In the genomic region with DNA sequence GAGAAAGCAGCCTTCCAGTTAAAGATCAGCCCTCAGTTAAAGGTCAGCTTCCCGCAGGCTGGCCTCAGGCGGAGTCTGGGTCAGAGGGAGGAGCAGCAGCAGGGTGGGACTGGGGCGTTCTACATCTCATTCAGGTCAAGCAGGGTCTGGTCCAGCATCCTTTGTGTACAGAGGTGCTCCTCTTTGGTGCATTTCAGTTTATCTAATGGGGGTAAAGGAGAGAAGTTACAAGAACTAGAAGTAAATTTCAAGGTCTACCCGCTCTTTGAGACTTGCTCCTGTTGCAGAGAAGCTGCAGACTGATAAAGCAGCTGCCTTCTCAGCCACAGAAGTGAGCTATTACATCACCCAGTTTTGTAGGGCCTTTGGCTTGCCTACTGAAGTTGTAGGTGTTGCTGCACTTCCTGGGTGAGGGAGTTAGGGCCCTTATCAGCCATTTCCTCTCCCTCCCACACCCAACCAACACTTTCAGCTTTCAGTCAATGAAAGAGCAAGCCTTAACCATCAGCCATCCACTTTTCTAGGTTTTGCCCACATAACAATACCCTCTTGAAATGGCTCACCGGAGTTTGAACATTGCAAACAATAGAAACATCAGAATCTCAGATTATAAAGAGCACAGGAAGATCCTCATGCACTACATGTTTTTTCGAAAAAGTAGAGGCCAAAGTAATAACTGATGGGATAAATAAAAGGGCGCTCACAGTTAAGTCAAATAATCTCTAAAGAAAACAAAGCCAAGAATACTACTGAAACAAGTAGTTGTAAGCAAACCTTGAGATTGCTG, we compare ENCODE assay signal across 1 cellular context.
TF ChIP-seq lines count a peak whose summit lies in the region.

No MANE protein-coding gene starts in this region.

TF ChIP-seq in K562, 482 proteins besides CTCF, POLR2A, EP300 and RAD21 (continued from another document and continues in another):
- TF ChIP-seq MIER1 (IDR thresholded peaks at IDR 0.05; ENCODE audit: low read depth) (no peak), ZNF584 (CRISPR knock-in tag; IDR thresholded peaks at IDR 0.05; ENCODE audit: low read depth) (peak; percentile 82; the same call in 1 of the 2 replicates), COPS2 (conservative IDR thresholded peaks at IDR 0.05) (no peak), SP1 (CRISPR knock-in tag; IDR thresholded peaks at IDR 0.05) (0 out of 2 replicates have a peak, but pooled peaks have one; percentile 64), ZBTB7A (IDR thresholded peaks at IDR 0.05; ENCODE audit: borderline replicate concordance, control insufficient read depth, low read depth, low read length) (no peak; the same call in 1 of the 2 replicates), HOXB6 (CRISPR knock-in tag; IDR thresholded peaks at IDR 0.05; ENCODE audit: borderline replicate concordance) (no peak), RBFOX2 (IDR thresholded peaks at IDR 0.05; ENCODE audit: low read depth, low read length) (peak; percentile 25; the same call in 1 of the 2 replicates), YBX1 (IDR thresholded peaks at IDR 0.05) (no peak), ZNF644 (tag; IDR thresholded peaks at IDR 0.05; ENCODE audit: low read depth) (peak; percentile 82), EWSR1 (IDR thresholded peaks at IDR 0.05; ENCODE audit: borderline replicate concordance, low read depth, partially characterized antibody) (no peak), KLF13 (tag; IDR thresholded peaks at IDR 0.05; ENCODE audit: borderline replicate concordance, low read depth) (peak; percentile 64; the same call in 1 of the 2 replicates), SMARCA4 (IDR thresholded peaks at IDR 0.05) (peak; percentile 93), GATAD2B (IDR thresholded peaks at IDR 0.05; ENCODE audit: borderline replicate concordance) (peak; percentile 77), POLR2B (IDR thresholded peaks at IDR 0.05; ENCODE audit: low read depth, partially characterized antibody) (peak; percentile 64), CBFB (CRISPR knock-in tag; IDR thresholded peaks at IDR 0.05) (no peak), ADNP (tag; IDR thresholded peaks at IDR 0.05) (no peak), FOXK2 (conservative IDR thresholded peaks at IDR 0.05 in 1 of 2, IDR thresholded peaks at IDR 0.05 in 1 of 2; ENCODE audit: low read depth in 2 of 2) (peak; percentile 53 to 80), ZNF3 (CRISPR knock-in tag; IDR thresholded peaks at IDR 0.05) (no peak), RCOR1 (IDR thresholded peaks at IDR 0.05; ENCODE audit: borderline replicate concordance in 1 of 2, low read depth in 2 of 2, low read length in 2 of 2) (peak in 1 of 2 experiments; percentile 84; a peak in 1 of 4 replicates), EHMT2 (IDR thresholded peaks at IDR 0.05) (peak; percentile 93), KLF1 (tag; IDR thresholded peaks at IDR 0.05) (no peak), CHD2 (IDR thresholded peaks at IDR 0.05; ENCODE audit: low read depth, low read length) (no peak), HDAC2 (IDR thresholded peaks at IDR 0.05) (peak; percentile 92), NFE2L1 (tag; IDR thresholded peaks at IDR 0.05; ENCODE audit: borderline replicate concordance, low read depth) (no peak), SRF (CRISPR knock-in tag; IDR thresholded peaks at IDR 0.05) (0 out of 4 replicates have a peak, but pooled peaks of 1 of the 2 experiments have one; percentile 2), LEF1 (IDR thresholded peaks at IDR 0.05) (peak; percentile 90), RNF2 (IDR thresholded peaks at IDR 0.05) (peak; percentile 95), TCF7L2 (IDR thresholded peaks at IDR 0.05; ENCODE audit: low read depth, low read length) (0 out of 2 replicates have a peak, but pooled peaks have one; percentile 15), MBD2 (IDR thresholded peaks at IDR 0.05; ENCODE audit: borderline replicate concordance, low read depth) (0 out of 2 replicates have a peak, but pooled peaks have one; percentile 63), ZNF561 (CRISPR knock-in tag; conservative IDR thresholded peaks at IDR 0.05) (no peak), ZNF75A (CRISPR knock-in tag; IDR thresholded peaks at IDR 0.05) (no peak), THAP12 (CRISPR knock-in tag; IDR thresholded peaks at IDR 0.05) (no peak), SRSF3 (IDR thresholded peaks at IDR 0.05; ENCODE audit: insufficient read depth, low read length) (no peak), U2AF2 (optimal IDR thresholded peaks at IDR 0.05; ENCODE audit: low read depth, low read length) (no peak), SREBF2 (CRISPR knock-in tag; IDR thresholded peaks at IDR 0.05) (no peak), LARP7 (IDR thresholded peaks at IDR 0.05) (0 out of 2 replicates have a peak, but pooled peaks have one; percentile 19), CC2D1A (IDR thresholded peaks at IDR 0.05) (no peak; the same call in 1 of the 2 replicates), ARID3B (CRISPR knock-in tag; IDR thresholded peaks at IDR 0.05; ENCODE audit: borderline replicate concordance) (no peak), RUNX1 (IDR thresholded peaks at IDR 0.05; ENCODE audit: low read depth) (no peak), FOXA1 (IDR thresholded peaks at IDR 0.05; ENCODE audit: borderline replicate concordance) (no peak), BRF2 (IDR thresholded peaks at IDR 0.05; ENCODE audit: borderline replicate concordance, insufficient read depth, insufficient read length) (no peak), SUPT5H (IDR thresholded peaks at IDR 0.05) (peak; percentile 49), POU5F1 (IDR thresholded peaks at IDR 0.05; ENCODE audit: borderline replicate concordance, low read depth, low read length, partially characterized antibody) (no peak)
- TF ChIP-seq, protein P1, sequence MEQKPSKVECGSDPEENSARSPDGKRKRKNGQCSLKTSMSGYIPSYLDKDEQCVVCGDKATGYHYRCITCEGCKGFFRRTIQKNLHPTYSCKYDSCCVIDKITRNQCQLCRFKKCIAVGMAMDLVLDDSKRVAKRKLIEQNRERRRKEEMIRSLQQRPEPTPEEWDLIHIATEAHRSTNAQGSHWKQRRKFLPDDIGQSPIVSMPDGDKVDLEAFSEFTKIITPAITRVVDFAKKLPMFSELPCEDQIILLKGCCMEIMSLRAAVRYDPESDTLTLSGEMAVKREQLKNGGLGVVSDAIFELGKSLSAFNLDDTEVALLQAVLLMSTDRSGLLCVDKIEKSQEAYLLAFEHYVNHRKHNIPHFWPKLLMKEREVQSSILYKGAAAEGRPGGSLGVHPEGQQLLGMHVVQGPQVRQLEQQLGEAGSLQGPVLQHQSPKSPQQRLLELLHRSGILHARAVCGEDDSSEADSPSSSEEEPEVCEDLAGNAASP (IDR thresholded peaks at IDR 0.05) = no peak
- TF ChIP-seq, protein P2, sequence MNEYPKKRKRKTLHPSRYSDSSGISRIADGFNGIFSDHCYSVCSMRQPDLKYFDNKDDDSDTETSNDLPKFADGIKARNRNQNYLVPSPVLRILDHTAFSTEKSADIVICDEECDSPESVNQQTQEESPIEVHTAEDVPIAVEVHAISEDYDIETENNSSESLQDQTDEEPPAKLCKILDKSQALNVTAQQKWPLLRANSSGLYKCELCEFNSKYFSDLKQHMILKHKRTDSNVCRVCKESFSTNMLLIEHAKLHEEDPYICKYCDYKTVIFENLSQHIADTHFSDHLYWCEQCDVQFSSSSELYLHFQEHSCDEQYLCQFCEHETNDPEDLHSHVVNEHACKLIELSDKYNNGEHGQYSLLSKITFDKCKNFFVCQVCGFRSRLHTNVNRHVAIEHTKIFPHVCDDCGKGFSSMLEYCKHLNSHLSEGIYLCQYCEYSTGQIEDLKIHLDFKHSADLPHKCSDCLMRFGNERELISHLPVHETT (CRISPR knock-in tag; conservative IDR thresholded peaks at IDR 0.05 in 1 of 2, IDR thresholded peaks at IDR 0.05 in 1 of 2) = no peak; a peak in 2 of 4 replicates
- TF ChIP-seq, protein P3, sequence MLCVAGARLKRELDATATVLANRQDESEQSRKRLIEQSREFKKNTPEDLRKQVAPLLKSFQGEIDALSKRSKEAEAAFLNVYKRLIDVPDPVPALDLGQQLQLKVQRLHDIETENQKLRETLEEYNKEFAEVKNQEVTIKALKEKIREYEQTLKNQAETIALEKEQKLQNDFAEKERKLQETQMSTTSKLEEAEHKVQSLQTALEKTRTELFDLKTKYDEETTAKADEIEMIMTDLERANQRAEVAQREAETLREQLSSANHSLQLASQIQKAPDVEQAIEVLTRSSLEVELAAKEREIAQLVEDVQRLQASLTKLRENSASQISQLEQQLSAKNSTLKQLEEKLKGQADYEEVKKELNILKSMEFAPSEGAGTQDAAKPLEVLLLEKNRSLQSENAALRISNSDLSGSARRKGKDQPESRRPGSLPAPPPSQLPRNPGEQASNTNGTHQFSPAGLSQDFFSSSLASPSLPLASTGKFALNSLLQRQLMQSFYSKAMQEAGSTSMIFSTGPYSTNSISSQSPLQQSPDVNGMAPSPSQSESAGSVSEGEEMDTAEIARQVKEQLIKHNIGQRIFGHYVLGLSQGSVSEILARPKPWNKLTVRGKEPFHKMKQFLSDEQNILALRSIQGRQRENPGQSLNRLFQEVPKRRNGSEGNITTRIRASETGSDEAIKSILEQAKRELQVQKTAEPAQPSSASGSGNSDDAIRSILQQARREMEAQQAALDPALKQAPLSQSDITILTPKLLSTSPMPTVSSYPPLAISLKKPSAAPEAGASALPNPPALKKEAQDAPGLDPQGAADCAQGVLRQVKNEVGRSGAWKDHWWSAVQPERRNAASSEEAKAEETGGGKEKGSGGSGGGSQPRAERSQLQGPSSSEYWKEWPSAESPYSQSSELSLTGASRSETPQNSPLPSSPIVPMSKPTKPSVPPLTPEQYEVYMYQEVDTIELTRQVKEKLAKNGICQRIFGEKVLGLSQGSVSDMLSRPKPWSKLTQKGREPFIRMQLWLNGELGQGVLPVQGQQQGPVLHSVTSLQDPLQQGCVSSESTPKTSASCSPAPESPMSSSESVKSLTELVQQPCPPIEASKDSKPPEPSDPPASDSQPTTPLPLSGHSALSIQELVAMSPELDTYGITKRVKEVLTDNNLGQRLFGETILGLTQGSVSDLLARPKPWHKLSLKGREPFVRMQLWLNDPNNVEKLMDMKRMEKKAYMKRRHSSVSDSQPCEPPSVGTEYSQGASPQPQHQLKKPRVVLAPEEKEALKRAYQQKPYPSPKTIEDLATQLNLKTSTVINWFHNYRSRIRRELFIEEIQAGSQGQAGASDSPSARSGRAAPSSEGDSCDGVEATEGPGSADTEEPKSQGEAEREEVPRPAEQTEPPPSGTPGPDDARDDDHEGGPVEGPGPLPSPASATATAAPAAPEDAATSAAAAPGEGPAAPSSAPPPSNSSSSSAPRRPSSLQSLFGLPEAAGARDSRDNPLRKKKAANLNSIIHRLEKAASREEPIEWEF (CRISPR knock-in tag; IDR thresholded peaks at IDR 0.05) = no peak
- TF ChIP-seq, protein P4, sequence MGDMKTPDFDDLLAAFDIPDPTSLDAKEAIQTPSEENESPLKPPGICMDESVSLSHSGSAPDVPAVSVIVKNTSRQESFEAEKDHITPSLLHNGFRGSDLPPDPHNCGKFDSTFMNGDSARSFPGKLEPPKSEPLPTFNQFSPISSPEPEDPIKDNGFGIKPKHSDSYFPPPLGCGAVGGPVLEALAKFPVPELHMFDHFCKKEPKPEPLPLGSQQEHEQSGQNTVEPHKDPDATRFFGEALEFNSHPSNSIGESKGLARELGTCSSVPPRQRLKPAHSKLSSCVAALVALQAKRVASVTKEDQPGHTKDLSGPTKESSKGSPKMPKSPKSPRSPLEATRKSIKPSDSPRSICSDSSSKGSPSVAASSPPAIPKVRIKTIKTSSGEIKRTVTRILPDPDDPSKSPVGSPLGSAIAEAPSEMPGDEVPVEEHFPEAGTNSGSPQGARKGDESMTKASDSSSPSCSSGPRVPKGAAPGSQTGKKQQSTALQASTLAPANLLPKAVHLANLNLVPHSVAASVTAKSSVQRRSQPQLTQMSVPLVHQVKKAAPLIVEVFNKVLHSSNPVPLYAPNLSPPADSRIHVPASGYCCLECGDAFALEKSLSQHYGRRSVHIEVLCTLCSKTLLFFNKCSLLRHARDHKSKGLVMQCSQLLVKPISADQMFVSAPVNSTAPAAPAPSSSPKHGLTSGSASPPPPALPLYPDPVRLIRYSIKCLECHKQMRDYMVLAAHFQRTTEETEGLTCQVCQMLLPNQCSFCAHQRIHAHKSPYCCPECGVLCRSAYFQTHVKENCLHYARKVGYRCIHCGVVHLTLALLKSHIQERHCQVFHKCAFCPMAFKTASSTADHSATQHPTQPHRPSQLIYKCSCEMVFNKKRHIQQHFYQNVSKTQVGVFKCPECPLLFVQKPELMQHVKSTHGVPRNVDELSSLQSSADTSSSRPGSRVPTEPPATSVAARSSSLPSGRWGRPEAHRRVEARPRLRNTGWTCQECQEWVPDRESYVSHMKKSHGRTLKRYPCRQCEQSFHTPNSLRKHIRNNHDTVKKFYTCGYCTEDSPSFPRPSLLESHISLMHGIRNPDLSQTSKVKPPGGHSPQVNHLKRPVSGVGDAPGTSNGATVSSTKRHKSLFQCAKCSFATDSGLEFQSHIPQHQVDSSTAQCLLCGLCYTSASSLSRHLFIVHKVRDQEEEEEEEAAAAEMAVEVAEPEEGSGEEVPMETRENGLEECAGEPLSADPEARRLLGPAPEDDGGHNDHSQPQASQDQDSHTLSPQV (IDR thresholded peaks at IDR 0.05) = peak; percentile 83
